Comparison of ENCODE assay signal across 12 cellular contexts in the genomic region with DNA sequence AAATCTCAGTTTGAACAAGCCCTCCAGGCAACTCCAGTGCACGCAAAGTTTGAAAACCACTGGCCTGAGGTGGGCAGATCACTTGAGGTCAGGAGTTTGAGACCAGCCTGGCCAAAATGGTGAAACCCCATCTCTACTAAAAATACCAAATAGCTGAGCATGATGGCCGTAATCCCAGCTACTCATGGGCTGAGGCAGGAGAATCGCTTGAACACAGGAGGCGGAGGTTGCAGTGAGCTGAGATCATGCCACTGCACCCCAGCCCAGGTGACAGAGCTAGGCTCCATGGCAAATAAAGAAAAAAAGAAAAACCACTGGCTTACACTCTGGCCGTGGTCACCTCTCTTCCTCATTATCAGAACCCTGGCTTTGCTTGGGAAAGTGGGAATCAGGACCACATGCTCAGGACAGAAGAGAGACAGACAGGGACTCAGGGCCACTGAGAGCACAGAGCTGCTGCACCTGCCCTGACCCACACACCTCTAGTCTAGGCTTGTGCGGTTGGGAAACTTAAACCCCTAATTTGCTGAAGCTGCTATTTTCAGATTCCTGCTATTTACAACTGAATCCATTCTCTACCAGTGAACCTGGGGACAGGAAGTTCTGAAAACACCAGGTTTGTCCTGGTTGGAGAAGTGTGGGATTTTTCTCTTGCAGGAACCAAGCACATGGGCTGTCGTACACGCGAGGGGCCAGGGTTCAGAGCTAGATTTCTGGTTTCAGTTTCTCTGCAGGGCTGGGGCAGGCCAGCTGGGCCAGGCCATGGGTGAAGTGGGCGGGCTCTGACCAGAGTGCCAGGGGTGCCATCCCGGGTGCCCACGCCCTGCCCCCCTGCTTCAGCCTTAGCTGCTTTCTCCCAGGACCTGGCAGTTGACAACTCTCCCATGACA. TPM values are rescaled to one million over a fixed set of nuclear protein-coding genes. Genes with fewer than 3 reads are reported as not detected.
A peak's percentile ranks its signal among the peaks of the same experiment; 100 is the strongest.
DNase-seq lines count a peak whose midpoint lies in the region; ATAC-seq and TF ChIP-seq lines count a peak whose summit lies in the region.
"Had no signal": no experiment of that assay in that cellular context is flagged by ENCODE, and none has a peak within 500 bp of the region (broad histone marks: within the 10 kb centered on the region; RNA-seq: fewer than 3 reads in every experiment).

No MANE protein-coding gene starts in this region.

- peak; percentile 41 for TF ChIP-seq POLR2A in GM19193 (IDR thresholded peaks at IDR 0.05; ENCODE audit: extremely low read depth, insufficient read depth, insufficient read length)
- no peak for TF ChIP-seq POLR2A in spleen (IDR thresholded peaks at IDR 0.05)

- no peaks in the 10 kb centered on the region for H3K36me3 ChIP-seq in colonic mucosa
- H3K36me3 ChIP-seq in spleen, result no peaks in the 10 kb centered on the region
- H3K36me3 ChIP-seq: SJSA1 had no signal

- H3K27ac ChIP-seq in colonic mucosa, result peak overlapping the region; percentile 22
- H3K27ac ChIP-seq in spleen, result peak overlapping the region; percentile 39 to 84 (median 68)
- H3K27ac ChIP-seq: hepatocyte, SJSA1 had no signal

- intact Hi-C loops in colonic mucosa (cut with DNase I), result no loop called here
- intact Hi-C loops in spleen (cut with DNase I; ENCODE audit: low total_unique reads), result no loop called here

- TF ChIP-seq CTCF in colonic mucosa (IDR thresholded peaks at IDR 0.05) (no peak), spleen (IDR thresholded peaks at IDR 0.05 in 8 of 11, conservative IDR thresholded peaks at IDR 0.05 in 3 of 11) (no peak)

- no peak for DNase-seq in colonic mucosa
- DNase-seq in spleen, result peak; percentile 91
- no peak for DNase-seq in EL
- DNase-seq in middle frontal gyrus (ENCODE audit: extremely low spot score, low spot score), result no peak
- no peak for DNase-seq in cerebellar cortex (ENCODE audit: low spot score)
- DNase-seq: activated naive CD8-positive, alpha-beta T cell treated with anti-CD3 and anti-CD28 coated beads, Interleukin-2, amount 10 ng/mL, durations not matched to agents 7 days and 5 days; H9 had no signal

- H3K4me1 ChIP-seq in colonic mucosa (no peaks in the 10 kb centered on the region), spleen (peaks cover 12 to 84% (median 59%) of the 10 kb centered on the region in 6 donors)
- H3K4me1 ChIP-seq: SJSA1 had no signal

- 53 to 62% (median 57%) methylated on average over 9 to 12 of the region's 12 CpGs for WGBS in spleen, 5 donors

- H3K27me3 ChIP-seq in colonic mucosa, result no peaks in the 10 kb centered on the region
- H3K27me3 ChIP-seq in spleen (replicated peaks in 1 of 7), result no peaks in the 10 kb centered on the region

- H3K4me3 ChIP-seq in colonic mucosa (no peak overlapping the region), spleen (peak overlapping the region in 4 of 8 donors; percentile 12 to 57 (median 22))
- H3K4me3 ChIP-seq: hepatocyte, SJSA1 had no signal

- no peaks in the 10 kb centered on the region for H3K9me3 ChIP-seq in colonic mucosa
- H3K9me3 ChIP-seq in spleen, result no peaks in the 10 kb centered on the region
- H3K9me3 ChIP-seq: SJSA1 had no signal

- peak; percentile 53 for ATAC-seq in HG02981 (IDR thresholded peaks at IDR 0.05; ENCODE audit: unreplicated experiment)
- ATAC-seq in GM19328 (IDR thresholded peaks at IDR 0.05; ENCODE audit: unreplicated experiment), result no peak

- peak overlapping the region in 1 of 2 donors; percentile 13 for H3K9ac ChIP-seq in colonic mucosa (ENCODE audit: low read depth in 2 of 2, low read length in 2 of 2)

RNA-seq across cellular contexts. Expression of a gene that starts 51.6 kb away (rescaled TPM):
- total RNA-seq in colonic mucosa (10 to 100 TPM; 13.7 to 32.4 TPM), spleen (10 to 100 TPM; 14.6 to 32.0 (median 19.4) TPM)
- 1 to 10 TPM; 2.5 to 4.4 (median 4.3) TPM for polyA plus RNA-seq in spleen
